1 cellular context compared by ENCODE assay signal in genomic region chr1:1358433-1359201, GRCh38.
TF ChIP-seq lines count a peak whose summit lies in the region.

A gene with protein sequence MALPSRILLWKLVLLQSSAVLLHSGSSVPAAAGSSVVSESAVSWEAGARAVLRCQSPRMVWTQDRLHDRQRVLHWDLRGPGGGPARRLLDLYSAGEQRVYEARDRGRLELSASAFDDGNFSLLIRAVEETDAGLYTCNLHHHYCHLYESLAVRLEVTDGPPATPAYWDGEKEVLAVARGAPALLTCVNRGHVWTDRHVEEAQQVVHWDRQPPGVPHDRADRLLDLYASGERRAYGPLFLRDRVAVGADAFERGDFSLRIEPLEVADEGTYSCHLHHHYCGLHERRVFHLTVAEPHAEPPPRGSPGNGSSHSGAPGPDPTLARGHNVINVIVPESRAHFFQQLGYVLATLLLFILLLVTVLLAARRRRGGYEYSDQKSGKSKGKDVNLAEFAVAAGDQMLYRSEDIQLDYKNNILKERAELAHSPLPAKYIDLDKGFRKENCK (minus strand): TSS chr1:1358555. CDS start chr1:1358504, 51 bp downstream.

TF ChIP-seq in HEK293, 187 proteins besides CTCF, POLR2A, EP300 and RAD21 (continued from another document):
- TF ChIP-seq ZBTB11 (tag by site-specific recombination; conservative IDR thresholded peaks at IDR 0.05; ENCODE audit: low read depth) (no peak), OSR2 (tag by site-specific recombination; IDR thresholded peaks at IDR 0.05) (no peak), MZF1 (tag by site-specific recombination; IDR thresholded peaks at IDR 0.05; ENCODE audit: borderline replicate concordance) (no peak), ZNF26 (tag by site-specific recombination; IDR thresholded peaks at IDR 0.05) (no peak), ZNF391 (tag by site-specific recombination; IDR thresholded peaks at IDR 0.05; ENCODE audit: borderline replicate concordance, low read depth) (no peak), ZNF335 (tag by site-specific recombination; conservative IDR thresholded peaks at IDR 0.05) (no peak)
- TF ChIP-seq, protein P1, sequence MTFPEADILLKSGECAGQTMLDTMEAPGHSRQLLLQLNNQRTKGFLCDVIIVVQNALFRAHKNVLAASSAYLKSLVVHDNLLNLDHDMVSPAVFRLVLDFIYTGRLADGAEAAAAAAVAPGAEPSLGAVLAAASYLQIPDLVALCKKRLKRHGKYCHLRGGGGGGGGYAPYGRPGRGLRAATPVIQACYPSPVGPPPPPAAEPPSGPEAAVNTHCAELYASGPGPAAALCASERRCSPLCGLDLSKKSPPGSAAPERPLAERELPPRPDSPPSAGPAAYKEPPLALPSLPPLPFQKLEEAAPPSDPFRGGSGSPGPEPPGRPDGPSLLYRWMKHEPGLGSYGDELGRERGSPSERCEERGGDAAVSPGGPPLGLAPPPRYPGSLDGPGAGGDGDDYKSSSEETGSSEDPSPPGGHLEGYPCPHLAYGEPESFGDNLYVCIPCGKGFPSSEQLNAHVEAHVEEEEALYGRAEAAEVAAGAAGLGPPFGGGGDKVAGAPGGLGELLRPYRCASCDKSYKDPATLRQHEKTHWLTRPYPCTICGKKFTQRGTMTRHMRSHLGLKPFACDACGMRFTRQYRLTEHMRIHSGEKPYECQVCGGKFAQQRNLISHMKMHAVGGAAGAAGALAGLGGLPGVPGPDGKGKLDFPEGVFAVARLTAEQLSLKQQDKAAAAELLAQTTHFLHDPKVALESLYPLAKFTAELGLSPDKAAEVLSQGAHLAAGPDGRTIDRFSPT (tag by site-specific recombination; IDR thresholded peaks at IDR 0.05): no peak
- TF ChIP-seq, protein P2, sequence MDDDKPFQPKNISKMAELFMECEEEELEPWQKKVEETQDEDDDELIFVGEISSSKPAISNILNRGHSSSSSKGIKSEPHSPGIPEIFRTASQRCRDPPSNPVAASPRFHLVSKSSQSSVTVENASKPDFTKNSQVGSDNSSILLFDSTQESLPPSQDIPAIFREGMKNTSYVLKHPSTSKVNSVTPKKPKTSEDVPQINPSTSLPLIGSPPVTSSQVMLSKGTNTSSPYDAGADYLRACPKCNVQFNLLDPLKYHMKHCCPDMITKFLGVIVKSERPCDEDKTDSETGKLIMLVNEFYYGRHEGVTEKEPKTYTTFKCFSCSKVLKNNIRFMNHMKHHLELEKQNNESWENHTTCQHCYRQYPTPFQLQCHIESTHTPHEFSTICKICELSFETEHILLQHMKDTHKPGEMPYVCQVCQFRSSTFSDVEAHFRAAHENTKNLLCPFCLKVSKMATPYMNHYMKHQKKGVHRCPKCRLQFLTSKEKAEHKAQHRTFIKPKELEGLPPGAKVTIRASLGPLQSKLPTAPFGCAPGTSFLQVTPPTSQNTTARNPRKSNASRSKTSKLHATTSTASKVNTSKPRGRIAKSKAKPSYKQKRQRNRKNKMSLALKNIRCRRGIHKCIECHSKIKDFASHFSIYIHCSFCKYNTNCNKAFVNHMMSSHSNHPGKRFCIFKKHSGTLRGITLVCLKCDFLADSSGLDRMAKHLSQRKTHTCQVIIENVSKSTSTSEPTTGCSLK (tag by site-specific recombination; IDR thresholded peaks at IDR 0.05): no peak
